12 cellular contexts compared by ENCODE assay signal in genomic region chr5:93675458-93676450, GRCh38.
DNase-seq lines count a peak whose midpoint lies in the region; ATAC-seq and TF ChIP-seq lines count a peak whose summit lies in the region.
"Had no signal": no experiment of that assay in that cellular context is flagged by ENCODE, and none has a peak within 500 bp of the region (broad histone marks: within the 10 kb centered on the region; RNA-seq: fewer than 3 reads in every experiment).

No MANE protein-coding gene starts in this region.

- H3K36me3 Mint-ChIP-seq in immature natural killer cell = peaks cover 0 to 3% (median 0%) of the 10 kb centered on the region in 3 donors
- H3K36me3 Mint-ChIP-seq in endodermal cell (ENCODE audit: low read depth) = no peaks in the 10 kb centered on the region
- no peaks in the 10 kb centered on the region for H3K36me3 Mint-ChIP-seq in T-helper 2 cell treated with Interferon-gamma antibody and Interleukin-4, amounts not matched to agents 5 μg/mL and 100 μg/mL, for 36 hours (ENCODE audit: low read depth)

- intact Hi-C loops in thyroid gland (cut with DNase I) = no loop called here

- DNase-seq in LNCaP clone FGC (ENCODE audit: low read depth) (peak; percentile 54), immature natural killer cell (no peak), endodermal cell (no peak), thyroid gland (no peak)
- no peak for DNase-seq in T-helper 2 cell treated with Interferon-gamma antibody and Interleukin-4, amounts not matched to agents 5 μg/mL and 100 μg/mL, for 36 hours (ENCODE audit: low spot score)
- no peak for DNase-seq in stimulated activated CD4-positive, alpha-beta T cell treated with anti-CD3 and anti-CD28 coated beads, Interleukin-2, amount 100 ng/mL, for 24 hours
- DNase-seq: activated CD4-positive, alpha-beta T cell treated with anti-CD3 and anti-CD28 coated beads for 36 hours; aorta; naive B cell; OCI-M1 had no signal

- no peak overlapping the region for H3K9ac ChIP-seq in endodermal cell (ENCODE audit: extremely low read depth, low read length, poor library complexity, severe bottlenecking)

- 88% methylated on average over 1 of the region's 1 CpG; no CpG with 5 or more reads in 1 of the 2 experiments for WGBS in endodermal cell (ENCODE audit: insufficient coverage in 1 of 2, insufficient read length in 1 of 2), 2 experiments
- 86 to 90% methylated on average over 1 of the region's 1 CpG for WGBS in thyroid gland, 2 donors

- H3K27me3 Mint-ChIP-seq in immature natural killer cell (ENCODE audit: low read depth in 3 of 3) (no peaks in the 10 kb centered on the region), endodermal cell (ENCODE audit: insufficient read depth) (peaks cover 12% of the 10 kb centered on the region)
- no peaks in the 10 kb centered on the region for H3K27me3 Mint-ChIP-seq in T-helper 2 cell treated with Interferon-gamma antibody and Interleukin-4, amounts not matched to agents 5 μg/mL and 100 μg/mL, for 36 hours (ENCODE audit: low read depth)
- H3K27me3 Mint-ChIP-seq: activated CD4-positive, alpha-beta T cell treated with anti-CD3 and anti-CD28 coated beads for 36 hours; naive B cell had no signal

- no peak overlapping the region for H3K27ac ChIP-seq in endodermal cell (ENCODE audit: low read depth, low read length)
- no peak overlapping the region for H3K27ac ChIP-seq in thyroid gland

- ATAC-seq in GM18907 (IDR thresholded peaks at IDR 0.05; ENCODE audit: unreplicated experiment) (peak; percentile 65), HG02610 (IDR thresholded peaks at IDR 0.05; ENCODE audit: unreplicated experiment) (peak; percentile 48)
- ATAC-seq: activated CD4-positive, alpha-beta T cell treated with anti-CD3 and anti-CD28 coated beads for 36 hours had no signal

- no peaks in the 10 kb centered on the region for H3K36me3 ChIP-seq in endodermal cell (ENCODE audit: control insufficient read depth, insufficient read depth, low read length)
- H3K36me3 ChIP-seq in thyroid gland = no peaks in the 10 kb centered on the region

- H3K9me3 ChIP-seq in endodermal cell (ENCODE audit: control insufficient read depth, low read length) (no peaks in the 10 kb centered on the region), thyroid gland (no peaks in the 10 kb centered on the region)

- H3K4me3 ChIP-seq in LNCaP clone FGC (ENCODE audit: low read depth, low read length) = no peak overlapping the region
- no peak overlapping the region for H3K4me3 ChIP-seq in endodermal cell (ENCODE audit: low read length)
- H3K4me3 ChIP-seq in thyroid gland (replicated peaks in 1 of 3) = no peak overlapping the region

- H3K4me3 Mint-ChIP-seq in immature natural killer cell = no peak overlapping the region
- H3K4me3 Mint-ChIP-seq in endodermal cell = no peak overlapping the region
- H3K4me3 Mint-ChIP-seq in T-helper 2 cell treated with Interferon-gamma antibody and Interleukin-4, amounts not matched to agents 5 μg/mL and 100 μg/mL, for 36 hours = no peak overlapping the region
- H3K4me3 Mint-ChIP-seq: activated CD4-positive, alpha-beta T cell treated with anti-CD3 and anti-CD28 coated beads for 36 hours; naive B cell had no signal

- H3K27ac Mint-ChIP-seq in immature natural killer cell = peak overlapping the region in 4 of 6 donors; percentile 8 to 68 (median 42)
- no peak overlapping the region for H3K27ac Mint-ChIP-seq in endodermal cell
- H3K27ac Mint-ChIP-seq in T-helper 2 cell treated with Interferon-gamma antibody and Interleukin-4, amounts not matched to agents 5 μg/mL and 100 μg/mL, for 36 hours = no peak overlapping the region
- H3K27ac Mint-ChIP-seq: activated CD4-positive, alpha-beta T cell treated with anti-CD3 and anti-CD28 coated beads for 36 hours had no signal

- H3K27me3 ChIP-seq in endodermal cell (ENCODE audit: control insufficient read depth, insufficient read depth, low read length, poor library complexity, severe bottlenecking) (peaks cover 14% of the 10 kb centered on the region), thyroid gland (no peaks in the 10 kb centered on the region)

- TF ChIP-seq CTCF in LNCaP clone FGC (IDR thresholded peaks at IDR 0.05; ENCODE audit: control insufficient read depth, extremely low read depth, insufficient read depth) = no peak
- TF ChIP-seq CTCF in endodermal cell (conservative IDR thresholded peaks at IDR 0.05) = no peak
- TF ChIP-seq CTCF in thyroid gland (IDR thresholded peaks at IDR 0.05) = no peak

- H3K4me1 Mint-ChIP-seq in immature natural killer cell (peaks cover 22 to 38% of the 10 kb centered on the region in 2 donors), endodermal cell (peaks cover 18% of the 10 kb centered on the region)
- no peaks in the 10 kb centered on the region for H3K4me1 Mint-ChIP-seq in T-helper 2 cell treated with Interferon-gamma antibody and Interleukin-4, amounts not matched to agents 5 μg/mL and 100 μg/mL, for 36 hours (ENCODE audit: low read depth)
- H3K4me1 Mint-ChIP-seq: activated CD4-positive, alpha-beta T cell treated with anti-CD3 and anti-CD28 coated beads for 36 hours had no signal

- H3K4me1 ChIP-seq in endodermal cell (ENCODE audit: control insufficient read depth, insufficient read depth, low read length) = peaks cover 9% of the 10 kb centered on the region
- H3K4me1 ChIP-seq in thyroid gland = peaks cover 17 to 21% of the 10 kb centered on the region in 2 donors

- H3K9me3 Mint-ChIP-seq in immature natural killer cell (no peaks in the 10 kb centered on the region), endodermal cell (no peaks in the 10 kb centered on the region)
- H3K9me3 Mint-ChIP-seq in T-helper 2 cell treated with Interferon-gamma antibody and Interleukin-4, amounts not matched to agents 5 μg/mL and 100 μg/mL, for 36 hours = no peaks in the 10 kb centered on the region
- H3K9me3 Mint-ChIP-seq: naive B cell had no signal

- TF ChIP-seq POLR2A in thyroid gland (IDR thresholded peaks at IDR 0.05) = no peak

Comparison
In these comparisons a context has a peak if more than half of its experiments do, and no peak if none do; other contexts are left out.
1. H3K27ac Mint-ChIP-seq: peak in immature natural killer cell (4 of 6); none in endodermal cell (single experiment) and T-helper 2 cell treated with Interferon-gamma antibody and Interleukin-4, amounts not matched to agents 5 μg/mL and 100 μg/mL, for 36 hours (single experiment).